11 cellular contexts compared by ENCODE assay signal in the genomic region with DNA sequence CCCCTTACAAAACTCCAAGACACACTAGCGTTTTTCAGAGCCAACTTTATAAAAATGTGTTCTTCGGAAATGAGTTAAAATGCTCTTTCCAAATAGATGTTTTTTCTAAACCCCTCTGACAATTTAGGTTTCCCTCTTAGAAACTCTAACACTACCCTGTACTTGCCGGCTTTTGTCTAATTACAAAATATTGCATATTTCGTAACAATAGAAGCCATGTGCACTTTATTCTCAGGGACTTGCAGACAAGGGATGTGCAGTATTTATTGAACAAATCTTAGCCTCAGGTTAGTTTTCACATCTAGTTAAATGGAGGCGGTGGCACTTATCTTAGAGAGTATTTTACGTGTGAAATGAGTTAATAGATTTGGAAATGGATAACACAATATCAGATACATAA. TPM values are rescaled to one million over a fixed set of nuclear protein-coding genes. Genes with fewer than 3 reads are reported as not detected.
DNase-seq lines count a peak whose midpoint lies in the region; ATAC-seq and TF ChIP-seq lines count a peak whose summit lies in the region.
"Had no signal": no experiment of that assay in that cellular context is flagged by ENCODE, and none has a peak within 500 bp of the region (broad histone marks: within the 10 kb centered on the region; RNA-seq: fewer than 3 reads in every experiment).

No MANE protein-coding gene starts in this region.

- H3K27ac Mint-ChIP-seq in osteocyte (ENCODE audit: unreplicated experiment) = no peak overlapping the region
- H3K27ac Mint-ChIP-seq: activated B cell treated with CpG ODN at 0.5 μM for 24 hours had no signal

- H3K9me3 ChIP-seq in heart left ventricle = peaks cover 0 to 3% (median 0%) of the 10 kb centered on the region in 12 donors

- TF ChIP-seq CTCF in heart left ventricle (IDR thresholded peaks at IDR 0.05) = no peak
- no peak for TF ChIP-seq CTCF in fibroblast of pulmonary artery (IDR thresholded peaks at IDR 0.05; ENCODE audit: low read length, missing control alignments)
- no peak for TF ChIP-seq CTCF in osteocyte (IDR thresholded peaks at IDR 0.05)
- no peak for TF ChIP-seq CTCF in GM10266 (IDR thresholded peaks at IDR 0.05; ENCODE audit: control insufficient read depth, insufficient read depth, low read depth, missing control alignments)

- H3K4me3 Mint-ChIP-seq in osteocyte (ENCODE audit: unreplicated experiment) = peak overlapping the region; percentile 79
- H3K4me3 Mint-ChIP-seq: activated B cell treated with CpG ODN at 0.5 μM for 24 hours had no signal

- intact Hi-C loops in heart left ventricle (cut with DNase I) = no loop called here
- intact Hi-C loops in Right ventricle myocardium superior (cut with DNase I) = no loop called here

- peak overlapping the region in 5 of 12 donors; percentile 10 to 85 (median 78) for H3K27ac ChIP-seq in heart left ventricle

- H3K36me3 ChIP-seq in heart left ventricle = no peaks in the 10 kb centered on the region

- peaks cover 5% of the 10 kb centered on the region for H3K36me3 Mint-ChIP-seq in osteocyte (ENCODE audit: unreplicated experiment)

- peaks cover under 1% of the 10 kb centered on the region for H3K9me3 Mint-ChIP-seq in osteocyte (ENCODE audit: unreplicated experiment)

- peaks cover 24% of the 10 kb centered on the region for H3K4me1 Mint-ChIP-seq in osteocyte (ENCODE audit: unreplicated experiment)
- H3K4me1 Mint-ChIP-seq: activated B cell treated with CpG ODN at 0.5 μM for 24 hours had no signal

- no peak for TF ChIP-seq POLR2A in heart left ventricle (IDR thresholded peaks at IDR 0.05)

- H3K4me3 ChIP-seq in heart left ventricle (peak overlapping the region in 10 of 12 donors; percentile 50 to 75 (median 66)), fibroblast of pulmonary artery (replicated peaks; ENCODE audit: low read depth, low read length) (peak overlapping the region; percentile 58)

- 54 to 64% (median 57%) methylated on average over 6 of the region's 6 CpGs for WGBS in heart left ventricle, 4 donors

- no peaks in the 10 kb centered on the region for H3K27me3 ChIP-seq in heart left ventricle

- ATAC-seq in heart left ventricle (peak in 1 of 4 donors; percentile 10), Right ventricle myocardium superior (ENCODE audit: poor library complexity) (no peak), HG03039 (IDR thresholded peaks at IDR 0.05; ENCODE audit: unreplicated experiment) (no peak), HG02973 (IDR thresholded peaks at IDR 0.05; ENCODE audit: unreplicated experiment) (no peak)

- H3K27me3 Mint-ChIP-seq in osteocyte (ENCODE audit: unreplicated experiment) = no peaks in the 10 kb centered on the region
- H3K27me3 Mint-ChIP-seq: activated B cell treated with CpG ODN at 0.5 μM for 24 hours had no signal

- DNase-seq in heart left ventricle (no peak), Right ventricle myocardium superior (no peak), fibroblast of pulmonary artery (ENCODE audit: low read depth) (no peak), osteocyte (ENCODE audit: extremely low spot score, unreplicated experiment) (no peak), COLO829 (ENCODE audit: low spot score) (no peak), GM10266 (ENCODE audit: extremely low spot score) (no peak)
- DNase-seq: activated B cell treated with CpG ODN at 0.5 μM for 24 hours, NCI-H1092, occipital lobe had no signal

- H3K4me1 ChIP-seq in heart left ventricle = peaks cover 0 to 23% (median 0%) of the 10 kb centered on the region in 12 donors

RNA-seq across cellular contexts. Expression of a gene that starts 0.5 kb away (rescaled TPM):
- total RNA-seq in heart left ventricle = under 1 TPM; 0.19 to 0.86 (median 0.69) TPM
- polyA plus RNA-seq in heart left ventricle = under 1 TPM; 0.30 to 0.54 TPM
- 0.65 TPM for total RNA-seq in Right ventricle myocardium superior
- total RNA-seq in osteocyte = 3.1 and 3.7 TPM in 2 replicates
- total RNA-seq: activated B cell treated with CpG ODN at 0.5 μM for 24 hours had no signal
